In the genomic region with DNA sequence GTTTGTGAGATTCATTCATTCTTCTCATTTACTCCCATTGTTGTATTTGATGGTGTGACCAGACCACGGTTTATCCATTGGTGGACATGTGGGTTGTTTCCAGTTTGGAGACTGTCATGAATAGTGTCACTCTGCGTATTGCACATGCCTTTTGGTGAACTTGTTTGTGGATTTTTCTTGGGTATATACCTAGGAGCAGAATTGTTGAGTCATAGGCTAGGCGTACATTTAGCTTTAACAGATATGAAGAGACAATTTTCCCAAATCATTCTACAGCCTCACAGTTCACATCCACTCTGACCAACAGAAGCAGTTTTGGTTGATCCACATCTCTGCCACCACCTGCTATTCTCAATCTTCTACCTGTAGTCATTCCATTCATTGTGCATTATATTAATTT, we compare ENCODE assay signal across 37 cellular contexts.
"Had no signal": no experiment of that assay in that cellular context is flagged by ENCODE, and none has a peak within 500 bp of the region (broad histone marks: within the 10 kb centered on the region; RNA-seq: fewer than 3 reads in every experiment).

No MANE protein-coding gene starts in this region.

- ATAC-seq: activated CD4-positive, alpha-beta T cell treated with anti-CD3 and anti-CD28 coated beads for 36 hours; activated CD4-positive, CD25-positive, alpha-beta regulatory T cell treated with anti-CD3 and anti-CD28 coated beads, Interleukin-2, amount 50 U/mL, for 24 hours; activated CD8-positive, alpha-beta memory T cell treated with anti-CD3 and anti-CD28 coated beads, Interleukin-2, amount 10 ng/mL, durations not matched to agents 7 days and 5 days; activated CD8-positive, alpha-beta T cell treated with anti-CD3 and anti-CD28 coated beads, Interleukin-2, amount 10 ng/mL, durations not matched to agents 7 days and 5 days; activated naive CD4-positive, alpha-beta T cell treated with anti-CD3 and anti-CD28 coated beads, Interleukin-2, amount 50 U/mL, for 72 hours; activated T-cell treated with anti-CD3 and anti-CD28 coated beads, Interleukin-2, amount 50 U/mL, for 72 hours; activated T-helper 17 cell treated with anti-CD3 and anti-CD28 coated beads, Interleukin-2, amount 50 U/mL, for 72 hours; body of pancreas; WTC11 had no signal

- H3K36me3 Mint-ChIP-seq: activated CD8-positive, alpha-beta memory T cell treated with anti-CD3 and anti-CD28 coated beads, Interleukin-2, amount 10 ng/mL, durations not matched to agents 7 days and 5 days; activated naive CD4-positive, alpha-beta T cell treated with anti-CD3 and anti-CD28 coated beads, Interleukin-2, amount 50 U/mL, for 72 hours; activated naive CD8-positive, alpha-beta T cell treated with anti-CD3 and anti-CD28 coated beads for 36 hours; WTC11 had no signal

- H3K27ac ChIP-seq: adrenal gland, body of pancreas, brain microvascular endothelial cell, breast epithelium, WERI-Rb-1 had no signal

- H3K4me3 ChIP-seq: adrenal gland, body of pancreas, breast epithelium had no signal

- H3K36me3 ChIP-seq: adrenal gland, brain microvascular endothelial cell, breast epithelium, WERI-Rb-1 had no signal

- H3K4me3 Mint-ChIP-seq: activated CD4-positive, alpha-beta memory T cell treated with anti-CD3 and anti-CD28 coated beads, Interleukin-2, amount 10 ng/mL, durations not matched to agents 7 days and 5 days; activated CD4-positive, alpha-beta T cell treated with anti-CD3 and anti-CD28 coated beads for 36 hours; activated CD4-positive, alpha-beta T cell treated with anti-CD3 and anti-CD28 coated beads, Interleukin-2, amount 10 ng/mL, durations not matched to agents 7 days and 5 days; activated CD8-positive, alpha-beta memory T cell treated with anti-CD3 and anti-CD28 coated beads, Interleukin-2, amount 10 ng/mL, durations not matched to agents 7 days and 5 days; activated CD8-positive, alpha-beta T cell treated with anti-CD3 and anti-CD28 coated beads, Interleukin-2, amount 10 ng/mL, durations not matched to agents 7 days and 5 days; activated naive CD4-positive, alpha-beta T cell treated with anti-CD3 and anti-CD28 coated beads for 36 hours; activated naive CD8-positive, alpha-beta T cell treated with anti-CD3 and anti-CD28 coated beads for 36 hours; activated T-cell treated with anti-CD3 and anti-CD28 coated beads, Interleukin-2, amount 50 U/mL, for 24 hours; activated T-cell treated with anti-CD3 and anti-CD28 coated beads, Interleukin-2, amount 50 U/mL, for 72 hours; activated T-helper 1 cell treated with anti-CD3 and anti-CD28 coated beads, Interleukin-12 subunit alpha, Interleukin-12 subunit beta, Interleukin-2, Interleukin-4 antibody, amounts not matched to agents 30 ng/mL and 10 ng/mL and 1 ng/mL, durations not matched to agents 14 hours and 24 hours and 36 hours; activated T-helper 17 cell treated with anti-CD3 and anti-CD28 coated beads, Interleukin-2, amount 50 U/mL, for 72 hours; T-helper 2 cell treated with Interferon-gamma antibody and Interleukin-4, amounts not matched to agents 5 μg/mL and 100 μg/mL, for 36 hours; WTC11 had no signal

- H3K4me1 Mint-ChIP-seq: activated CD4-positive, alpha-beta memory T cell treated with anti-CD3 and anti-CD28 coated beads, Interleukin-2, amount 10 ng/mL, durations not matched to agents 7 days and 5 days; activated CD4-positive, alpha-beta T cell treated with anti-CD3 and anti-CD28 coated beads for 36 hours; activated CD4-positive, alpha-beta T cell treated with anti-CD3 and anti-CD28 coated beads, Interleukin-2, amount 10 ng/mL, durations not matched to agents 7 days and 5 days; activated CD8-positive, alpha-beta memory T cell treated with anti-CD3 and anti-CD28 coated beads, Interleukin-2, amount 10 ng/mL, durations not matched to agents 7 days and 5 days; activated naive CD8-positive, alpha-beta T cell treated with anti-CD3 and anti-CD28 coated beads for 36 hours; activated T-helper 17 cell treated with anti-CD3 and anti-CD28 coated beads, Interleukin-2, amount 50 U/mL, for 72 hours had no signal

- H3K9me3 Mint-ChIP-seq: activated CD4-positive, alpha-beta memory T cell treated with anti-CD3 and anti-CD28 coated beads, Interleukin-2, amount 10 ng/mL, durations not matched to agents 7 days and 5 days; activated CD4-positive, alpha-beta T cell treated with anti-CD3 and anti-CD28 coated beads, Interleukin-2, amount 10 ng/mL, durations not matched to agents 7 days and 5 days; activated naive CD4-positive, alpha-beta T cell treated with anti-CD3 and anti-CD28 coated beads for 36 hours; activated naive CD4-positive, alpha-beta T cell treated with anti-CD3 and anti-CD28 coated beads, Interleukin-2, amount 50 U/mL, for 72 hours; activated naive CD8-positive, alpha-beta T cell treated with anti-CD3 and anti-CD28 coated beads for 36 hours; activated T-cell treated with anti-CD3 and anti-CD28 coated beads, Interleukin-2, amount 50 U/mL, for 24 hours; activated T-cell treated with anti-CD3 and anti-CD28 coated beads, Interleukin-2, amount 50 U/mL, for 72 hours; activated T-helper 1 cell treated with anti-CD3 and anti-CD28 coated beads, Interleukin-12 subunit alpha, Interleukin-12 subunit beta, Interleukin-2, Interleukin-4 antibody, amounts not matched to agents 30 ng/mL and 10 ng/mL and 1 ng/mL, durations not matched to agents 14 hours and 24 hours and 36 hours; activated T-helper 17 cell treated with anti-CD3 and anti-CD28 coated beads, Interleukin-2, amount 50 U/mL, for 72 hours; T-helper 2 cell treated with Interferon-gamma antibody and Interleukin-4, amounts not matched to agents 5 μg/mL and 100 μg/mL, for 36 hours; WTC11 had no signal

- H3K27me3 Mint-ChIP-seq: activated CD4-positive, alpha-beta memory T cell treated with anti-CD3 and anti-CD28 coated beads, Interleukin-2, amount 10 ng/mL, durations not matched to agents 7 days and 5 days; activated CD4-positive, alpha-beta T cell treated with anti-CD3 and anti-CD28 coated beads for 36 hours; activated CD4-positive, alpha-beta T cell treated with anti-CD3 and anti-CD28 coated beads, Interleukin-2, amount 10 ng/mL, durations not matched to agents 7 days and 5 days; activated CD8-positive, alpha-beta memory T cell treated with anti-CD3 and anti-CD28 coated beads, Interleukin-2, amount 10 ng/mL, durations not matched to agents 7 days and 5 days; activated naive CD8-positive, alpha-beta T cell treated with anti-CD3 and anti-CD28 coated beads for 36 hours; activated T-helper 17 cell treated with anti-CD3 and anti-CD28 coated beads, Interleukin-2, amount 50 U/mL, for 72 hours had no signal

- H3K27me3 ChIP-seq: adrenal gland, body of pancreas, brain microvascular endothelial cell, breast epithelium had no signal

- DNase-seq: activated CD4-positive, alpha-beta memory T cell treated with anti-CD3 and anti-CD28 coated beads, Interleukin-2, amount 10 ng/mL, durations not matched to agents 7 days and 5 days; activated CD4-positive, alpha-beta T cell treated with anti-CD3 and anti-CD28 coated beads for 1 hour; activated CD4-positive, alpha-beta T cell treated with anti-CD3 and anti-CD28 coated beads for 36 hours; activated CD4-positive, alpha-beta T cell treated with anti-CD3 and anti-CD28 coated beads for 48 hours; activated CD4-positive, alpha-beta T cell treated with anti-CD3 and anti-CD28 coated beads, Interleukin-2, amount 10 ng/mL, durations not matched to agents 7 days and 5 days; activated CD4-positive, alpha-beta T cell treated with anti-CD3 and anti-CD28 coated beads, Interleukin-2, amount 50 U/mL, for 48 hours; activated CD4-positive, CD25-positive, alpha-beta regulatory T cell; activated CD8-positive, alpha-beta memory T cell treated with anti-CD3 and anti-CD28 coated beads for 24 hours; activated CD8-positive, alpha-beta memory T cell treated with anti-CD3 and anti-CD28 coated beads, Interleukin-2, amount 10 ng/mL, durations not matched to agents 7 days and 5 days; activated CD8-positive, alpha-beta memory T cell treated with anti-CD3 and anti-CD28 coated beads, Interleukin-2, amount 50 U/mL, for 48 hours; activated CD8-positive, alpha-beta T cell treated with anti-CD3 and anti-CD28 coated beads, Interleukin-2, amount 10 ng/mL, durations not matched to agents 7 days and 5 days; activated effector memory CD4-positive, alpha-beta T cell treated with anti-CD3 and anti-CD28 coated beads, Interleukin-2, amount 50 U/mL, for 16 hours; activated gamma-delta T cell treated with Interleukin-2 at 50 U/mL for 16 hours; activated naive CD4-positive, alpha-beta T cell; activated naive CD4-positive, alpha-beta T cell treated with anti-CD3 and anti-CD28 coated beads for 36 hours; activated naive CD4-positive, alpha-beta T cell treated with anti-CD3 and anti-CD28 coated beads, Interleukin-2, amount 50 U/mL, for 16 hours; activated naive CD8-positive, alpha-beta T cell treated with anti-CD3 and anti-CD28 coated beads for 36 hours; activated T-cell treated with anti-CD3 and anti-CD28 coated beads, Interleukin-2, amount 50 U/mL, for 24 hours; activated T-cell treated with anti-CD3 and anti-CD28 coated beads, Interleukin-2, amount 50 U/mL, for 72 hours; amniotic stem cell; aorta; body of pancreas; brain microvascular endothelial cell; central memory CD4-positive, alpha-beta T cell; T-helper 2 cell; T-helper 9 cell; WERI-Rb-1 had no signal

- H3K27ac Mint-ChIP-seq: activated CD4-positive, alpha-beta memory T cell treated with anti-CD3 and anti-CD28 coated beads, Interleukin-2, amount 10 ng/mL, durations not matched to agents 7 days and 5 days; activated CD4-positive, alpha-beta T cell treated with anti-CD3 and anti-CD28 coated beads for 36 hours; activated CD4-positive, alpha-beta T cell treated with anti-CD3 and anti-CD28 coated beads, Interleukin-2, amount 10 ng/mL, durations not matched to agents 7 days and 5 days; activated CD8-positive, alpha-beta memory T cell treated with anti-CD3 and anti-CD28 coated beads, Interleukin-2, amount 10 ng/mL, durations not matched to agents 7 days and 5 days; activated CD8-positive, alpha-beta T cell treated with anti-CD3 and anti-CD28 coated beads, Interleukin-2, amount 10 ng/mL, durations not matched to agents 7 days and 5 days; activated naive CD4-positive, alpha-beta T cell treated with anti-CD3 and anti-CD28 coated beads for 36 hours; activated naive CD4-positive, alpha-beta T cell treated with anti-CD3 and anti-CD28 coated beads, Interleukin-2, amount 50 U/mL, for 72 hours; activated naive CD8-positive, alpha-beta T cell treated with anti-CD3 and anti-CD28 coated beads for 36 hours; activated T-cell treated with anti-CD3 and anti-CD28 coated beads, Interleukin-2, amount 50 U/mL, for 24 hours; activated T-cell treated with anti-CD3 and anti-CD28 coated beads, Interleukin-2, amount 50 U/mL, for 72 hours; activated T-helper 1 cell treated with anti-CD3 and anti-CD28 coated beads, Interleukin-12 subunit alpha, Interleukin-12 subunit beta, Interleukin-2, Interleukin-4 antibody, amounts not matched to agents 30 ng/mL and 10 ng/mL and 1 ng/mL, durations not matched to agents 14 hours and 24 hours and 36 hours; activated T-helper 17 cell treated with anti-CD3 and anti-CD28 coated beads, Interleukin-2, amount 50 U/mL, for 72 hours; T-helper 2 cell treated with Interferon-gamma antibody and Interleukin-4, amounts not matched to agents 5 μg/mL and 100 μg/mL, for 36 hours; WTC11 had no signal

- H3K4me1 ChIP-seq: body of pancreas had no signal

- FAIRE-seq: astrocyte, TTC549 had no signal

- H3K9me3 ChIP-seq: adrenal gland, body of pancreas, breast epithelium had no signal
